14 cellular contexts compared by ENCODE assay signal in the genomic region with DNA sequence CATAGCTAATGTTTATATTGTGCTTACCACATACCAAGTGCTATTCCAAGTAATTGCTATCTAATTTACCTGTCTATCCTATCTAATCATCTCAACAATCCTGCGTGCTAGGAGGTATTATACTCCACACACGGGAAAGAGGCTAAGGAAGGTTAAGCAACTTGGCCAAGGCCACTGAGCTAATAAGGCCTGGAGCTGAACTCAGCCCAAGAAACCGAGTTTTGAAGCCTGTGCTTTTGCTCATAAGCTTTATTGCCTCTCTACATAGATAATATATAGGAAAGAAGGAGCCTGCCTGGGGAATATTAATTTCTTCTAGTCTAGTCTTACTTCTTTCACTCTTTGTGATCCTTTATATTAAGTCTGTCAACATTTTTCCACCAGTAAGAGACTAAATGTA.
"Had no signal": no experiment of that assay in that cellular context is flagged by ENCODE, and none has a peak within 500 bp of the region (broad histone marks: within the 10 kb centered on the region; RNA-seq: fewer than 3 reads in every experiment).

No MANE protein-coding gene starts in this region.

- H3K27ac ChIP-seq: coronary artery, foreskin keratinocyte, neutrophil, stomach, thoracic aorta had no signal

- H3K4me3 Mint-ChIP-seq: endodermal cell; naive thymus-derived CD8-positive, alpha-beta T cell had no signal

- H3K27me3 Mint-ChIP-seq: naive thymus-derived CD8-positive, alpha-beta T cell had no signal

- H3K36me3 ChIP-seq: neutrophil, stomach, thoracic aorta, transverse colon had no signal

- H3K27me3 ChIP-seq: foreskin keratinocyte, neutrophil, stomach, transverse colon had no signal

- H3K9me3 ChIP-seq: mucosa of descending colon, neutrophil, stomach, thoracic aorta, transverse colon had no signal

- H3K36me3 Mint-ChIP-seq: naive thymus-derived CD8-positive, alpha-beta T cell had no signal

- DNase-seq: effector CD4-positive, alpha-beta T cell; kidney; left cardiac atrium; mucosa of descending colon; stimulated activated CD4-positive, alpha-beta T cell treated with anti-CD3 and anti-CD28 coated beads, Interleukin-12 subunit alpha, Interleukin-12 subunit beta, amount 100 ng/mL, for 4 hours; stomach; substantia nigra; transverse colon had no signal

- H3K4me3 ChIP-seq: coronary artery, mucosa of descending colon, stomach, thoracic aorta, transverse colon had no signal

- H3K4me1 ChIP-seq: foreskin keratinocyte had no signal

- H3K9me3 Mint-ChIP-seq: naive thymus-derived CD8-positive, alpha-beta T cell had no signal

- H3K27ac Mint-ChIP-seq: endodermal cell had no signal
